1 cellular context compared by ENCODE assay signal in genomic region chr7:101077303-101078086, GRCh38.
A peak's percentile ranks its signal among the peaks of the same experiment; 100 is the strongest.
TF ChIP-seq lines count a peak whose summit lies in the region.

No MANE protein-coding gene starts in this region.

TF ChIP-seq in K562, 482 proteins besides CTCF, POLR2A, EP300 and RAD21 (continued from another document):
- TF ChIP-seq, protein P1, sequence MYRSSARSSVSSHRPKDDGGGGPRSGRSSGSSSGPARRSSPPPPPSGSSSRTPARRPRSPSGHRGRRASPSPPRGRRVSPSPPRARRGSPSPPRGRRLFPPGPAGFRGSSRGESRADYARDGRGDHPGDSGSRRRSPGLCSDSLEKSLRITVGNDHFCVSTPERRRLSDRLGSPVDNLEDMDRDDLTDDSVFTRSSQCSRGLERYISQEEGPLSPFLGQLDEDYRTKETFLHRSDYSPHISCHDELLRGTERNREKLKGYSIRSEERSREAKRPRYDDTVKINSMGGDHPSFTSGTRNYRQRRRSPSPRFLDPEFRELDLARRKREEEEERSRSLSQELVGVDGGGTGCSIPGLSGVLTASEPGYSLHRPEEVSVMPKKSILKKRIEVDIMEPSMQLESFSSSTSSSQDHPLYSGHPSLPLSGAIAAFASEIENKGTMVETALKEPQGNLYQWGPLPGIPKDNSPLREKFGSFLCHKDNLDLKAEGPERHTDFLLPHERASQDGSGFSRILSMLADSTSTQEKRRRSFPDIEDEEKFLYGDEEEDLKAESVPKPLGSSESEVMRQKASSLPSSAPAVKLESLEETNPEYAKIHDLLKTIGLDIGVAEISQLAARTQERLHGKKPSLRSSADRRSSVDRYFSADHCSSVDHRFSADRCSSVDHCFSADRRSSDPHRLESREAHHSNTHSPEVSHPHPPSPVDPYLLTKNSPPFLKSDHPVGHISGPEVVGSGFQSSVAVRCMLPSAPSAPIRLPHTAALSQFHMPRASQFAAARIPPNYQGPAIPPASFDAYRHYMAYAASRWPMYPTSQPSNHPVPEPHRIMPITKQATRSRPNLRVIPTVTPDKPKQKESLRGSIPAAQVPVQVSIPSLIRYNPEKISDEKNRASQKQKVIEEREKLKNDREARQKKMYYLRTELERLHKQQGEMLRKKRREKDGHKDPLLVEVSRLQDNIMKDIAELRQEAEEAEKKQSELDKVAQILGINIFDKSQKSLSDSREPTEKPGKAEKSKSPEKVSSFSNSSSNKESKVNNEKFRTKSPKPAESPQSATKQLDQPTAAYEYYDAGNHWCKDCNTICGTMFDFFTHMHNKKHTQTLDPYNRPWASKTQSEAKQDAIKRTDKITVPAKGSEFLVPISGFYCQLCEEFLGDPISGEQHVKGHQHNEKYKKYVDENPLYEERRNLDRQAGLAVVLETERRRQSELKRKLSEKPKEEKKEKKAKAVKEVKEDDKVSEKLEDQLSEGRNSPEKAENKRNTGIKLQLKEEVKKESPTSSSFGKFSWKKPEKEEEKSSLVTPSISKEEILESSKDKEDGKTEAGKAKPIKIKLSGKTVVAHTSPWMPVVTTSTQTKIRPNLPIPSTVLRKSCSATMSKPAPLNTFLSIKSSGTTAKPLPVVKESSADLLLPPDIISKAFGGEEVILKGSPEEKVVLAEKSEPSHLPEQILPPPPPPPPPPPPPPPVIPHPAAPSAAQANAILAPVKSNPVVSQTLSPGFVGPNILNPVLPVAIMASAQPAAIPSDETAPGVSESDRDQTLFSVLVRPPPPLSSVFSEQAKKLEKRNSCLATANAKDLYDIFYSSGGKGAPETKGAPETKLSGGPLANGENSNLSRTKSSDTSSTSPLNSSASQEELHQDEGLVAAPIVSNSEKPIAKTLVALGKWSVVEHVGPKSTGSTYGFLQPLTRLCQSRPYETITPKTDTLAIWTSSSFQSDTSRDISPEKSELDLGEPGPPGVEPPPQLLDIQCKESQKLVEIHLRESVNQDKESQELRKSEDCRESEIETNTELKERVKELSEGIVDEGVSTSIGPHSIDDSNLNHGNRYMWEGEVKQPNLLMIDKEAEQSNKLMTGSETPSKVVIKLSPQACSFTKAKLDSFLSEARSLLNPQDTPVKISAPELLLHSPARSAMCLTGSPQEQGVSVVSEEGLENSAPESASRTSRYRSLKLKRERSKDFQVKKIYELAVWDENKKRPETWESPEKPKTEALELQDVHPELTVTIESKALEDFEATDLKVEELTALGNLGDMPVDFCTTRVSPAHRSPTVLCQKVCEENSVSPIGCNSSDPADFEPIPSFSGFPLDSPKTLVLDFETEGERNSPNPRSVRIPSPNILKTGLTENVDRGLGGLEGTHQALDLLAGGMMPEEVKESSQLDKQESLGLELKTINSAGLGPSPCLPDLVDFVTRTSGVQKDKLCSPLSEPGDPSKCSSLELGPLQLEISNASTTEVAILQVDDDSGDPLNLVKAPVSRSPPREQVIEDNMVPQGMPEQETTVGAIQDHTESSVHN (IDR thresholded peaks at IDR 0.05; ENCODE audit: borderline replicate concordance in 1 of 2, low read depth in 1 of 2) = no peak
- TF ChIP-seq ZNF121 (CRISPR knock-in tag; conservative IDR thresholded peaks at IDR 0.05) (no peak), XRCC3 (IDR thresholded peaks at IDR 0.05) (no peak), SIN3A (IDR thresholded peaks at IDR 0.05; ENCODE audit: borderline replicate concordance in 2 of 2, control insufficient read depth in 1 of 2, low read depth in 2 of 2, low read length in 2 of 2) (no peak), PRPF4 (IDR thresholded peaks at IDR 0.05; ENCODE audit: insufficient read depth, low read depth, low read length, poor library complexity, severe bottlenecking) (no peak), KDM1A (IDR thresholded peaks at IDR 0.05) (peak in 1 of 2 experiments; percentile 23; a peak in 1 of 4 replicates), PHB (CRISPR knock-in tag; IDR thresholded peaks at IDR 0.05) (no peak), ZBTB5 (IDR thresholded peaks at IDR 0.05) (no peak), DIDO1 (tag; IDR thresholded peaks at IDR 0.05; ENCODE audit: low read depth) (no peak)
TF ChIP-seq in K562: peak in this region for 59.
